17 cellular contexts compared by ENCODE assay signal in genomic region chr1:150596095-150596892, GRCh38. TPM values are rescaled to one million over a fixed set of nuclear protein-coding genes. Genes with fewer than 3 reads are reported as not detected.
DNase-seq lines count a peak whose midpoint lies in the region; ATAC-seq and FAIRE-seq lines count a peak whose summit lies in the region.
"Had no signal": no experiment of that assay in that cellular context is flagged by ENCODE, and none has a peak within 500 bp of the region (broad histone marks: within the 10 kb centered on the region; RNA-seq: fewer than 3 reads in every experiment).

No MANE protein-coding gene starts in this region.

- no peaks in the 10 kb centered on the region for H3K36me3 ChIP-seq in small intestine (ENCODE audit: control insufficient read depth in 2 of 2, insufficient read depth in 2 of 2, low read length in 2 of 2)
- H3K36me3 ChIP-seq: brain microvascular endothelial cell had no signal

- H3K27ac ChIP-seq in epithelial cell of prostate (peak overlapping the region; percentile 58), small intestine (ENCODE audit: low read depth in 1 of 2, low read length in 1 of 2) (peak overlapping the region; percentile 44 to 60)
- H3K27ac ChIP-seq: brain microvascular endothelial cell, heart left ventricle had no signal

- H3K9me3 ChIP-seq in small intestine (ENCODE audit: control insufficient read depth, low read depth), result no peaks in the 10 kb centered on the region
- H3K9me3 ChIP-seq: heart left ventricle had no signal

- no peak for ATAC-seq in stimulated activated memory B cell treated with anti-CD40 and anti-IgM and Interleukin-4, amounts not matched to agents 10 μg/mL and 1 μg/mL and 100 μg/mL, for 72 hours
- no peak for ATAC-seq in HG02678 (IDR thresholded peaks at IDR 0.05; ENCODE audit: unreplicated experiment)
- ATAC-seq: left cardiac atrium had no signal

- DNase-seq in ELR (ENCODE audit: low read depth) (peak; percentile 68), RKO (ENCODE audit: low spot score) (peak; percentile 40), epithelial cell of prostate (ENCODE audit: low read depth, low spot score) (no peak), small intestine (peak; percentile 94)
- DNase-seq in activated naive CD4-positive, alpha-beta T cell treated with anti-CD3 and anti-CD28 coated beads, Interleukin-2, amount 50 U/mL, for 16 hours, result no peak
- DNase-seq: activated CD4-positive, alpha-beta T cell treated with anti-CD3 and anti-CD28 coated beads, Interleukin-2, amount 50 U/mL, for 4 hours; activated gamma-delta T cell; brain microvascular endothelial cell; effector CD4-positive, alpha-beta T cell; heart left ventricle; left cardiac atrium; NCI-H1436 treated with DMSO at 0.1 percent for 48 hours; NCI-H510A; nephron progenitor cell; RPMI8226 had no signal

- H3K4me3 ChIP-seq in small intestine (ENCODE audit: low read depth in 1 of 2, low read length in 2 of 2), result no peak overlapping the region
- H3K4me3 ChIP-seq: heart left ventricle had no signal

- no peaks in the 10 kb centered on the region for H3K9me3 Mint-ChIP-seq in stimulated activated memory B cell treated with anti-CD40 and anti-IgM and Interleukin-4, amounts not matched to agents 10 μg/mL and 1 μg/mL and 100 μg/mL, for 72 hours

- H3K27ac Mint-ChIP-seq in stimulated activated memory B cell treated with anti-CD40 and anti-IgM and Interleukin-4, amounts not matched to agents 10 μg/mL and 1 μg/mL and 100 μg/mL, for 72 hours, result no peak overlapping the region
- H3K27ac Mint-ChIP-seq: nephron progenitor cell had no signal

- WGBS in small intestine, 3 donors, result 70 to 80% (median 75%) methylated on average over 7 of the region's 7 CpGs

- FAIRE-seq in small intestine (lab: Jason Lieb, UNC), result no peak

- H3K27me3 Mint-ChIP-seq in stimulated activated memory B cell treated with anti-CD40 and anti-IgM and Interleukin-4, amounts not matched to agents 10 μg/mL and 1 μg/mL and 100 μg/mL, for 72 hours, result no peaks in the 10 kb centered on the region

- no peaks in the 10 kb centered on the region for H3K4me1 ChIP-seq in small intestine (ENCODE audit: control insufficient read depth in 2 of 2, insufficient read depth in 1 of 2, low read depth in 1 of 2, low read length in 1 of 2)
- H3K4me1 ChIP-seq: heart left ventricle had no signal

- no peaks in the 10 kb centered on the region for H3K27me3 ChIP-seq in small intestine (ENCODE audit: control insufficient read depth in 2 of 2, insufficient read depth in 2 of 2, low read length in 2 of 2)
- H3K27me3 ChIP-seq: brain microvascular endothelial cell, heart left ventricle had no signal

- no peak overlapping the region for H3K4me3 Mint-ChIP-seq in stimulated activated memory B cell treated with anti-CD40 and anti-IgM and Interleukin-4, amounts not matched to agents 10 μg/mL and 1 μg/mL and 100 μg/mL, for 72 hours
- H3K4me3 Mint-ChIP-seq: nephron progenitor cell had no signal

- H3K36me3 Mint-ChIP-seq in stimulated activated memory B cell treated with anti-CD40 and anti-IgM and Interleukin-4, amounts not matched to agents 10 μg/mL and 1 μg/mL and 100 μg/mL, for 72 hours, result peaks cover 29% of the 10 kb centered on the region

- peaks cover 8% of the 10 kb centered on the region for H3K4me1 Mint-ChIP-seq in stimulated activated memory B cell treated with anti-CD40 and anti-IgM and Interleukin-4, amounts not matched to agents 10 μg/mL and 1 μg/mL and 100 μg/mL, for 72 hours

RNA-seq across cellular contexts. Expression of gene MCL1, which starts 16.9 kb away (rescaled TPM):
- 100 to 1,000 TPM in 2 of 3 donors, 10 to 100 TPM in 1; 87.0 to 110 (median 101) TPM for polyA plus RNA-seq in small intestine

RNA-seq across cellular contexts. Expression of gene ENSA, which starts 33.1 kb away (rescaled TPM):
- 100 to 1,000 TPM; 143 to 188 (median 160) TPM for polyA plus RNA-seq in small intestine

RNA-seq across cellular contexts. Expression of gene ADAMTSL4, which starts 47.1 kb away (rescaled TPM):
- polyA plus RNA-seq in small intestine, result 10 to 100 TPM in 1 of 3 donors, under 1 TPM in 2; 0.27 to 16.1 (median 0.45) TPM

Comparison
In these comparisons a context has a peak if more than half of its experiments do, and no peak if none do; other contexts are left out.
1. DNase-seq: peak in ELR (single experiment), RKO (single experiment) and small intestine (single experiment); none in epithelial cell of prostate (single experiment) and activated naive CD4-positive, alpha-beta T cell treated with anti-CD3 and anti-CD28 coated beads, Interleukin-2, amount 50 U/mL, for 16 hours (single experiment).